Comparison of ENCODE assay signal across 1 cellular context in the genomic region with DNA sequence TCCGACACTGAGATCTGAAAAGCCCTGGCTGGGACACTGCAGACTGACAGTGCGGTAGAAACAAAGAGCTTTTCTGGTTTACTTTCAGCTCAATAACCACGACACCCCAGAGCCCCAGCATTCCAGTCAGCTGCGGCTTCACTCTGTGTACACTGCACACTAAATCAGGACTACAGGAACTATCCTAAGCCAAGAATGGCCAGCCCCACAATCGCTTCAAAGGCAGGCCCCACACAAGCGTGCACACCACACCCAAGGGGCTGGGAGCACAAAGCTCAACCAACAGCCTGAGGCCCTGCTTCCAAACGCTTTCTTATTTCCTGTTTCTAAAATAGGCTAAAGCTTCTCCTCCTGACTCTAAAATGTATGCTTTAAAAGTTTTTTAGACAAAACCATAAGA.
A peak's percentile ranks its signal among the peaks of the same experiment; 100 is the strongest.
TF ChIP-seq lines count a peak whose summit lies in the region.

No MANE protein-coding gene starts in this region.

TF ChIP-seq in HepG2, 621 proteins besides CTCF, POLR2A, EP300 and RAD21 (continued from another document and continues in another):
- TF ChIP-seq ZFP36L1 (CRISPR knock-in tag; IDR thresholded peaks at IDR 0.05) (no peak), ARNT2 (CRISPR knock-in tag; IDR thresholded peaks at IDR 0.05; ENCODE audit: low read depth) (no peak), ZBTB8A (CRISPR knock-in tag; IDR thresholded peaks at IDR 0.05; ENCODE audit: borderline replicate concordance, low read depth) (no peak), PHB2 (IDR thresholded peaks at IDR 0.05; ENCODE audit: partially characterized antibody) (no peak), ZNF251 (CRISPR knock-in tag; IDR thresholded peaks at IDR 0.05) (no peak), FOXA3 (CRISPR knock-in tag; IDR thresholded peaks at IDR 0.05) (peak; percentile 67), BCL6 (CRISPR knock-in tag; IDR thresholded peaks at IDR 0.05) (0 out of 2 replicates have a peak, but pooled peaks have one; percentile 11), SOX6 (IDR thresholded peaks at IDR 0.05) (no peak), SOX6 (CRISPR knock-in tag; IDR thresholded peaks at IDR 0.05) (peak; percentile 83), ZNF747 (CRISPR knock-in tag; IDR thresholded peaks at IDR 0.05; ENCODE audit: borderline replicate concordance) (no peak), ZNF460 (CRISPR knock-in tag; IDR thresholded peaks at IDR 0.05; ENCODE audit: borderline replicate concordance) (no peak), ZNF749 (CRISPR knock-in tag; IDR thresholded peaks at IDR 0.05; ENCODE audit: borderline replicate concordance) (no peak), RFX1 (IDR thresholded peaks at IDR 0.05) (no peak), ATAD3A (CRISPR knock-in tag; IDR thresholded peaks at IDR 0.05) (no peak), ZNF562 (CRISPR knock-in tag; IDR thresholded peaks at IDR 0.05; ENCODE audit: borderline replicate concordance) (no peak), ZMYM3 (CRISPR knock-in tag; IDR thresholded peaks at IDR 0.05) (no peak), NCOA5 (CRISPR knock-in tag; IDR thresholded peaks at IDR 0.05) (no peak), HMG20B (CRISPR knock-in tag; conservative IDR thresholded peaks at IDR 0.05) (peak; percentile 74), ZNF432 (CRISPR knock-in tag; IDR thresholded peaks at IDR 0.05; ENCODE audit: borderline replicate concordance) (no peak), RFX5 (IDR thresholded peaks at IDR 0.05; ENCODE audit: low read depth, low read length) (no peak), ZNF530 (CRISPR knock-in tag; IDR thresholded peaks at IDR 0.05; ENCODE audit: low read depth) (no peak), MAFK (conservative IDR thresholded peaks at IDR 0.05 in 1 of 2, IDR thresholded peaks at IDR 0.05 in 1 of 2; ENCODE audit: low read length in 2 of 2) (no peak), SKI (IDR thresholded peaks at IDR 0.05; ENCODE audit: partially characterized antibody) (no peak), NCOR1 (IDR thresholded peaks at IDR 0.05; ENCODE audit: borderline replicate concordance, low read length) (no peak), SIN3A (IDR thresholded peaks at IDR 0.05; ENCODE audit: borderline replicate concordance, low read depth, low read length) (peak; percentile 27; the same call in 1 of the 2 replicates), SAP130 (CRISPR knock-in tag; IDR thresholded peaks at IDR 0.05; ENCODE audit: low read depth) (peak; percentile 56), HNRNPH1 (optimal IDR thresholded peaks at IDR 0.05; ENCODE audit: low read depth, low read length) (no peak)
- TF ChIP-seq, protein P1, sequence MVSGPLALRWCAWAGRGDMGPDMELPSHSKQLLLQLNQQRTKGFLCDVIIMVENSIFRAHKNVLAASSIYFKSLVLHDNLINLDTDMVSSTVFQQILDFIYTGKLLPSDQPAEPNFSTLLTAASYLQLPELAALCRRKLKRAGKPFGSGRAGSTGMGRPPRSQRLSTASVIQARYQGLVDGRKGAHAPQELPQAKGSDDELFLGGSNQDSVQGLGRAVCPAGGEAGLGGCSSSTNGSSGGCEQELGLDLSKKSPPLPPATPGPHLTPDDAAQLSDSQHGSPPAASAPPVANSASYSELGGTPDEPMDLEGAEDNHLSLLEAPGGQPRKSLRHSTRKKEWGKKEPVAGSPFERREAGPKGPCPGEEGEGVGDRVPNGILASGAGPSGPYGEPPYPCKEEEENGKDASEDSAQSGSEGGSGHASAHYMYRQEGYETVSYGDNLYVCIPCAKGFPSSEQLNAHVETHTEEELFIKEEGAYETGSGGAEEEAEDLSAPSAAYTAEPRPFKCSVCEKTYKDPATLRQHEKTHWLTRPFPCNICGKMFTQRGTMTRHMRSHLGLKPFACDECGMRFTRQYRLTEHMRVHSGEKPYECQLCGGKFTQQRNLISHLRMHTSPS (CRISPR knock-in tag; IDR thresholded peaks at IDR 0.05; ENCODE audit: low read depth) = no peak
- TF ChIP-seq, protein P2, sequence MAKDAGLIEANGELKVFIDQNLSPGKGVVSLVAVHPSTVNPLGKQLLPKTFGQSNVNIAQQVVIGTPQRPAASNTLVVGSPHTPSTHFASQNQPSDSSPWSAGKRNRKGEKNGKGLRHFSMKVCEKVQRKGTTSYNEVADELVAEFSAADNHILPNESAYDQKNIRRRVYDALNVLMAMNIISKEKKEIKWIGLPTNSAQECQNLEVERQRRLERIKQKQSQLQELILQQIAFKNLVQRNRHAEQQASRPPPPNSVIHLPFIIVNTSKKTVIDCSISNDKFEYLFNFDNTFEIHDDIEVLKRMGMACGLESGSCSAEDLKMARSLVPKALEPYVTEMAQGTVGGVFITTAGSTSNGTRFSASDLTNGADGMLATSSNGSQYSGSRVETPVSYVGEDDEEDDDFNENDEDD (CRISPR knock-in tag; IDR thresholded peaks at IDR 0.05; ENCODE audit: borderline replicate concordance) = no peak
- TF ChIP-seq, protein P3, sequence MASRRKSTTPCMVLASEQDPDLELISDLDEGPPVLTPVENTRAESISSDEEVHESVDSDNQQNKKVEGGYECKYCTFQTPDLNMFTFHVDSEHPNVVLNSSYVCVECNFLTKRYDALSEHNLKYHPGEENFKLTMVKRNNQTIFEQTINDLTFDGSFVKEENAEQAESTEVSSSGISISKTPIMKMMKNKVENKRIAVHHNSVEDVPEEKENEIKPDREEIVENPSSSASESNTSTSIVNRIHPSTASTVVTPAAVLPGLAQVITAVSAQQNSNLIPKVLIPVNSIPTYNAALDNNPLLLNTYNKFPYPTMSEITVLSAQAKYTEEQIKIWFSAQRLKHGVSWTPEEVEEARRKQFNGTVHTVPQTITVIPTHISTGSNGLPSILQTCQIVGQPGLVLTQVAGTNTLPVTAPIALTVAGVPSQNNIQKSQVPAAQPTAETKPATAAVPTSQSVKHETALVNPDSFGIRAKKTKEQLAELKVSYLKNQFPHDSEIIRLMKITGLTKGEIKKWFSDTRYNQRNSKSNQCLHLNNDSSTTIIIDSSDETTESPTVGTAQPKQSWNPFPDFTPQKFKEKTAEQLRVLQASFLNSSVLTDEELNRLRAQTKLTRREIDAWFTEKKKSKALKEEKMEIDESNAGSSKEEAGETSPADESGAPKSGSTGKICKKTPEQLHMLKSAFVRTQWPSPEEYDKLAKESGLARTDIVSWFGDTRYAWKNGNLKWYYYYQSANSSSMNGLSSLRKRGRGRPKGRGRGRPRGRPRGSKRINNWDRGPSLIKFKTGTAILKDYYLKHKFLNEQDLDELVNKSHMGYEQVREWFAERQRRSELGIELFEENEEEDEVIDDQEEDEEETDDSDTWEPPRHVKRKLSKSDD (CRISPR knock-in tag; IDR thresholded peaks at IDR 0.05; ENCODE audit: low read depth) = no peak
- TF ChIP-seq, protein P4, sequence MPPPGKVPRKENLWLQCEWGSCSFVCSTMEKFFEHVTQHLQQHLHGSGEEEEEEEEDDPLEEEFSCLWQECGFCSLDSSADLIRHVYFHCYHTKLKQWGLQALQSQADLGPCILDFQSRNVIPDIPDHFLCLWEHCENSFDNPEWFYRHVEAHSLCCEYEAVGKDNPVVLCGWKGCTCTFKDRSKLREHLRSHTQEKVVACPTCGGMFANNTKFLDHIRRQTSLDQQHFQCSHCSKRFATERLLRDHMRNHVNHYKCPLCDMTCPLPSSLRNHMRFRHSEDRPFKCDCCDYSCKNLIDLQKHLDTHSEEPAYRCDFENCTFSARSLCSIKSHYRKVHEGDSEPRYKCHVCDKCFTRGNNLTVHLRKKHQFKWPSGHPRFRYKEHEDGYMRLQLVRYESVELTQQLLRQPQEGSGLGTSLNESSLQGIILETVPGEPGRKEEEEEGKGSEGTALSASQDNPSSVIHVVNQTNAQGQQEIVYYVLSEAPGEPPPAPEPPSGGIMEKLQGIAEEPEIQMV (CRISPR knock-in tag; IDR thresholded peaks at IDR 0.05; ENCODE audit: low read depth) = no peak
- TF ChIP-seq, protein P5, sequence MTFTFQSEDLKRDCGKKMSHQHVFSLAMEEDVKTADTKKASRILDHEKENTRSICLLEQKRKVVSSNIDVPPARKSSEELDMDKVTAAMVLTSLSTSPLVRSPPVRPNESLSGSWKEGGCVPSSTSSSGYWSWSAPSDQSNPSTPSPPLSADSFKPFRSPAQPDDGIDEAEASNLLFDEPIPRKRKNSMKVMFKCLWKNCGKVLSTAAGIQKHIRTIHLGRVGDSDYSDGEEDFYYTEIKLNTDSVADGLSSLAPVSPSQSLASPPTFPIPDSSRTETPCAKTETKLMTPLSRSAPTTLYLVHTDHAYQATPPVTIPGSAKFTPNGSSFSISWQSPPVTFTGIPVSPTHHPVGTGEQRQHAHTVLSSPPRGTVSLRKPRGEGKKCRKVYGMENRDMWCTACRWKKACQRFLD (CRISPR knock-in tag; IDR thresholded peaks at IDR 0.05; ENCODE audit: borderline replicate concordance) = no peak
- TF ChIP-seq, protein P6, sequence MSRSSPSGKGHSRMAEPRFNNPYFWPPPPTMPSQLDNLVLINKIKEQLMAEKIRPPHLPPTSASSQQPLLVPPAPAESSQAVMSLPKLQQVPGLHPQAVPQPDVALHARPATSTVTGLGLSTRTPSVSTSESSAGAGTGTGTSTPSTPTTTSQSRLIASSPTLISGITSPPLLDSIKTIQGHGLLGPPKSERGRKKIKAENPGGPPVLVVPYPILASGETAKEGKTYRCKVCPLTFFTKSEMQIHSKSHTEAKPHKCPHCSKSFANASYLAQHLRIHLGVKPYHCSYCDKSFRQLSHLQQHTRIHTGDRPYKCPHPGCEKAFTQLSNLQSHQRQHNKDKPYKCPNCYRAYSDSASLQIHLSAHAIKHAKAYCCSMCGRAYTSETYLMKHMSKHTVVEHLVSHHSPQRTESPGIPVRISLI (CRISPR knock-in tag; IDR thresholded peaks at IDR 0.05; ENCODE audit: borderline replicate concordance) = no peak
- TF ChIP-seq, protein P7, sequence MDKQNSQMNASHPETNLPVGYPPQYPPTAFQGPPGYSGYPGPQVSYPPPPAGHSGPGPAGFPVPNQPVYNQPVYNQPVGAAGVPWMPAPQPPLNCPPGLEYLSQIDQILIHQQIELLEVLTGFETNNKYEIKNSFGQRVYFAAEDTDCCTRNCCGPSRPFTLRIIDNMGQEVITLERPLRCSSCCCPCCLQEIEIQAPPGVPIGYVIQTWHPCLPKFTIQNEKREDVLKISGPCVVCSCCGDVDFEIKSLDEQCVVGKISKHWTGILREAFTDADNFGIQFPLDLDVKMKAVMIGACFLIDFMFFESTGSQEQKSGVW (CRISPR knock-in tag; IDR thresholded peaks at IDR 0.05; ENCODE audit: borderline replicate concordance) = no peak
- TF ChIP-seq, protein P8, sequence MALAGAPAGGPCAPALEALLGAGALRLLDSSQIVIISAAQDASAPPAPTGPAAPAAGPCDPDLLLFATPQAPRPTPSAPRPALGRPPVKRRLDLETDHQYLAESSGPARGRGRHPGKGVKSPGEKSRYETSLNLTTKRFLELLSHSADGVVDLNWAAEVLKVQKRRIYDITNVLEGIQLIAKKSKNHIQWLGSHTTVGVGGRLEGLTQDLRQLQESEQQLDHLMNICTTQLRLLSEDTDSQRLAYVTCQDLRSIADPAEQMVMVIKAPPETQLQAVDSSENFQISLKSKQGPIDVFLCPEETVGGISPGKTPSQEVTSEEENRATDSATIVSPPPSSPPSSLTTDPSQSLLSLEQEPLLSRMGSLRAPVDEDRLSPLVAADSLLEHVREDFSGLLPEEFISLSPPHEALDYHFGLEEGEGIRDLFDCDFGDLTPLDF (CRISPR knock-in tag; IDR thresholded peaks at IDR 0.05) = no peak
- TF ChIP-seq, protein P9, sequence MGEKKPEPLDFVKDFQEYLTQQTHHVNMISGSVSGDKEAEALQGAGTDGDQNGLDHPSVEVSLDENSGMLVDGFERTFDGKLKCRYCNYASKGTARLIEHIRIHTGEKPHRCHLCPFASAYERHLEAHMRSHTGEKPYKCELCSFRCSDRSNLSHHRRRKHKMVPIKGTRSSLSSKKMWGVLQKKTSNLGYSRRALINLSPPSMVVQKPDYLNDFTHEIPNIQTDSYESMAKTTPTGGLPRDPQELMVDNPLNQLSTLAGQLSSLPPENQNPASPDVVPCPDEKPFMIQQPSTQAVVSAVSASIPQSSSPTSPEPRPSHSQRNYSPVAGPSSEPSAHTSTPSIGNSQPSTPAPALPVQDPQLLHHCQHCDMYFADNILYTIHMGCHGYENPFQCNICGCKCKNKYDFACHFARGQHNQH (CRISPR knock-in tag; IDR thresholded peaks at IDR 0.05) = no peak
- TF ChIP-seq, protein P10, sequence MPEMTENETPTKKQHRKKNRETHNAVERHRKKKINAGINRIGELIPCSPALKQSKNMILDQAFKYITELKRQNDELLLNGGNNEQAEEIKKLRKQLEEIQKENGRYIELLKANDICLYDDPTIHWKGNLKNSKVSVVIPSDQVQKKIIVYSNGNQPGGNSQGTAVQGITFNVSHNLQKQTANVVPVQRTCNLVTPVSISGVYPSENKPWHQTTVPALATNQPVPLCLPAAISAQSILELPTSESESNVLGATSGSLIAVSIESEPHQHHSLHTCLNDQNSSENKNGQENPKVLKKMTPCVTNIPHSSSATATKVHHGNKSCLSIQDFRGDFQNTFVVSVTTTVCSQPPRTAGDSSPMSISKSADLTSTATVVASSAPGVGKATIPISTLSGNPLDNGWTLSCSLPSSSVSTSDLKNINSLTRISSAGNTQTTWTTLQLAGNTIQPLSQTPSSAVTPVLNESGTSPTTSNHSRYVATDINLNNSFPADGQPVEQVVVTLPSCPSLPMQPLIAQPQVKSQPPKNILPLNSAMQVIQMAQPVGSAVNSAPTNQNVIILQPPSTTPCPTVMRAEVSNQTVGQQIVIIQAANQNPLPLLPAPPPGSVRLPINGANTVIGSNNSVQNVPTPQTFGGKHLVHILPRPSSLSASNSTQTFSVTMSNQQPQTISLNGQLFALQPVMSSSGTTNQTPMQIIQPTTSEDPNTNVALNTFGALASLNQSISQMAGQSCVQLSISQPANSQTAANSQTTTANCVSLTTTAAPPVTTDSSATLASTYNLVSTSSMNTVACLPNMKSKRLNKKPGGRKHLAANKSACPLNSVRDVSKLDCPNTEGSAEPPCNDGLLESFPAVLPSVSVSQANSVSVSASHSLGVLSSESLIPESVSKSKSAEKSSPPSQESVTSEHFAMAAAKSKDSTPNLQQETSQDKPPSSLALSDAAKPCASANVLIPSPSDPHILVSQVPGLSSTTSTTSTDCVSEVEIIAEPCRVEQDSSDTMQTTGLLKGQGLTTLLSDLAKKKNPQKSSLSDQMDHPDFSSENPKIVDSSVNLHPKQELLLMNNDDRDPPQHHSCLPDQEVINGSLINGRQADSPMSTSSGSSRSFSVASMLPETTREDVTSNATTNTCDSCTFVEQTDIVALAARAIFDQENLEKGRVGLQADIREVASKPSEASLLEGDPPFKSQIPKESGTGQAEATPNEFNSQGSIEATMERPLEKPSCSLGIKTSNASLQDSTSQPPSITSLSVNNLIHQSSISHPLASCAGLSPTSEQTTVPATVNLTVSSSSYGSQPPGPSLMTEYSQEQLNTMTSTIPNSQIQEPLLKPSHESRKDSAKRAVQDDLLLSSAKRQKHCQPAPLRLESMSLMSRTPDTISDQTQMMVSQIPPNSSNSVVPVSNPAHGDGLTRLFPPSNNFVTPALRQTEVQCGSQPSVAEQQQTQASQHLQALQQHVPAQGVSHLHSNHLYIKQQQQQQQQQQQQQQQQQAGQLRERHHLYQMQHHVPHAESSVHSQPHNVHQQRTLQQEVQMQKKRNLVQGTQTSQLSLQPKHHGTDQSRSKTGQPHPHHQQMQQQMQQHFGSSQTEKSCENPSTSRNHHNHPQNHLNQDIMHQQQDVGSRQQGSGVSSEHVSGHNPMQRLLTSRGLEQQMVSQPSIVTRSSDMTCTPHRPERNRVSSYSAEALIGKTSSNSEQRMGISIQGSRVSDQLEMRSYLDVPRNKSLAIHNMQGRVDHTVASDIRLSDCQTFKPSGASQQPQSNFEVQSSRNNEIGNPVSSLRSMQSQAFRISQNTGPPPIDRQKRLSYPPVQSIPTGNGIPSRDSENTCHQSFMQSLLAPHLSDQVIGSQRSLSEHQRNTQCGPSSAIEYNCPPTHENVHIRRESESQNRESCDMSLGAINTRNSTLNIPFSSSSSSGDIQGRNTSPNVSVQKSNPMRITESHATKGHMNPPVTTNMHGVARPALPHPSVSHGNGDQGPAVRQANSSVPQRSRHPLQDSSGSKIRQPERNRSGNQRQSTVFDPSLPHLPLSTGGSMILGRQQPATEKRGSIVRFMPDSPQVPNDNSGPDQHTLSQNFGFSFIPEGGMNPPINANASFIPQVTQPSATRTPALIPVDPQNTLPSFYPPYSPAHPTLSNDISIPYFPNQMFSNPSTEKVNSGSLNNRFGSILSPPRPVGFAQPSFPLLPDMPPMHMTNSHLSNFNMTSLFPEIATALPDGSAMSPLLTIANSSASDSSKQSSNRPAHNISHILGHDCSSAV (CRISPR knock-in tag; IDR thresholded peaks at IDR 0.05; ENCODE audit: borderline replicate concordance) = no peak
